17 cellular contexts compared by ENCODE assay signal in genomic region chr1:21587602-21587953, GRCh38.
"Had no signal": no experiment of that assay in that cellular context is flagged by ENCODE, and none has a peak within 500 bp of the region (broad histone marks: within the 10 kb centered on the region; RNA-seq: fewer than 3 reads in every experiment).

No MANE protein-coding gene starts in this region.

- H3K27me3 ChIP-seq: body of pancreas, uterus had no signal

- H3K36me3 Mint-ChIP-seq: memory B cell, WTC11 had no signal

- H3K9me3 ChIP-seq: body of pancreas, heart right ventricle, thoracic aorta, uterus had no signal

- H3K27ac ChIP-seq: thoracic aorta, uterus had no signal

- H3K9me3 Mint-ChIP-seq: activated CD4-positive, alpha-beta T cell treated with anti-CD3 and anti-CD28 coated beads, Interleukin-2, amount 10 ng/mL, durations not matched to agents 24 days and 14 days; activated T-helper 17 cell treated with anti-CD3 and anti-CD28 coated beads, Interleukin-2, amount 50 U/mL, for 72 hours; central memory CD8-positive, alpha-beta T cell; memory B cell; nephron; stimulated activated naive CD8-positive, alpha-beta T cell treated with anti-CD3 and anti-CD28 coated beads, Interleukin-15, amount 100 ng/mL, for 72 hours; WTC11 had no signal

- H3K4me1 Mint-ChIP-seq: activated CD4-positive, alpha-beta T cell treated with anti-CD3 and anti-CD28 coated beads, Interleukin-2, amount 10 ng/mL, durations not matched to agents 24 days and 14 days; activated T-helper 17 cell treated with anti-CD3 and anti-CD28 coated beads, Interleukin-2, amount 50 U/mL, for 72 hours; central memory CD8-positive, alpha-beta T cell had no signal

- H3K4me1 ChIP-seq: uterus had no signal

- H3K4me3 ChIP-seq: body of pancreas, heart right ventricle, thoracic aorta, uterus had no signal

- H3K36me3 ChIP-seq: heart right ventricle, thoracic aorta, uterus had no signal

- ATAC-seq: activated T-helper 17 cell treated with anti-CD3 and anti-CD28 coated beads, Interleukin-2, amount 50 U/mL, for 72 hours; stimulated activated naive CD8-positive, alpha-beta T cell treated with anti-CD3 and anti-CD28 coated beads, Interleukin-15, amount 100 ng/mL, for 72 hours had no signal

- H3K27ac Mint-ChIP-seq: activated CD4-positive, alpha-beta T cell treated with anti-CD3 and anti-CD28 coated beads, Interleukin-2, amount 10 ng/mL, durations not matched to agents 24 days and 14 days; activated T-helper 17 cell treated with anti-CD3 and anti-CD28 coated beads, Interleukin-2, amount 50 U/mL, for 72 hours; memory B cell; WTC11 had no signal

- H3K4me3 Mint-ChIP-seq: activated CD4-positive, alpha-beta T cell treated with anti-CD3 and anti-CD28 coated beads, Interleukin-2, amount 10 ng/mL, durations not matched to agents 24 days and 14 days; activated T-helper 17 cell treated with anti-CD3 and anti-CD28 coated beads, Interleukin-2, amount 50 U/mL, for 72 hours; central memory CD8-positive, alpha-beta T cell; memory B cell; nephron; stimulated activated naive CD8-positive, alpha-beta T cell treated with anti-CD3 and anti-CD28 coated beads, Interleukin-15, amount 100 ng/mL, for 72 hours; WTC11 had no signal

- DNase-seq: activated CD4-positive, alpha-beta T cell treated with anti-CD3 and anti-CD28 coated beads, Interleukin-2, amount 10 ng/mL, durations not matched to agents 24 days and 14 days; activated naive CD4-positive, alpha-beta T cell treated with anti-CD3 and anti-CD28 coated beads, Interleukin-2, amount 50 U/mL, for 16 hours; activated T-cell treated with anti-CD3 and anti-CD28 coated beads for 4 hours; cortex of kidney; effector CD8-positive, alpha-beta T cell; stimulated activated CD4-positive, alpha-beta T cell treated with anti-CD3 and anti-CD28 coated beads, Interleukin-15, amount 100 ng/mL, for 24 hours; stimulated activated CD4-positive, alpha-beta T cell treated with anti-CD3 and anti-CD28 coated beads, Interleukin-4, amount 100 ng/mL, for 24 hours; stimulated activated naive CD8-positive, alpha-beta T cell treated with anti-CD3 and anti-CD28 coated beads, Interleukin-15, amount 100 ng/mL, for 72 hours had no signal
